8 cellular contexts compared by ENCODE assay signal in the genomic region with DNA sequence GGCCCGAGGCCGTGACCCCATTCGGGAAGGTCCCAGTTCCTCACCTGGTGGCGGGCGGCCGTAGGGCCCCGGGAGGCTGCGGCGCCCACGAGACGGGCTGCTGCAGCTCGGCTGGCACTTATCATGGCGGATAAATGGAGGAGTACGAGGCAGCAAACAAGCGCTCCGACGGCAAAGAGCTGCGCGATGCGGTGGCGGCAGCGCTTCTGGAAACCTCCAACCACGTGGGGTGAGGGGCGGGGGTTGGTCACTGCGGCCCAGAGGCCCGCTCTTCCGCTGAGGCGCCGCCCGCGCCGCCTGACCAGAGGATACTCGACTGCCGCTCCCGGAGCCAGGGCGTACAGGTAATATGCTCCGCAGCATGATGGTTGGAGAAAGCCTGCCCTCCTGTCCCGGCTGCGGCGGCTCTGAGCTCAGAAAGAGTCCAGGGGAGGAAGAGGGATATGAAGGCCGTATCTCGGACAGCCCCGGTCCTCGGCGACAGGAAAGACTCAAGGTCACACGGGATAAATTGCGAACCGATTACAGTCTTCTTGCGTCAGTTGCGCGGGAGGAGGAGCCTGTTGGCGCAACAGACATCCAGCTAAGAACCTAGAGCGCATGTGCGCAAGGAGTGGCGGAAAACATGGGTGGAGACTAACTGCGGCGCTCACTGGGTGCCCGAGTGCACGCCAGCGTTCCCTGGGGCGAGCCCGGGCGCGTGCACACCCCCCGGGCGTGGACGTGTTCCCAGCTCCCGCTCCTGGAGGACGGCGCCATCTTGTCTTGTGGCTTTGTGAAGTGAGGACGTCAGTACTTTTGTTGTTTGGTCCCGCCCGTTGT. TPM values are rescaled to one million over a fixed set of nuclear protein-coding genes. Genes with fewer than 3 reads are reported as not detected.
DNase-seq lines count a peak whose midpoint lies in the region; ATAC-seq, FAIRE-seq and TF ChIP-seq lines count a peak whose summit lies in the region.

TSS of gene HSPA9 (minus strand) at position 208 of the 822 bp plus-strand sequence. CDS start at position 125, 83 bp downstream.

- H3K9me3 ChIP-seq in cardiac muscle cell (ENCODE audit: low read depth) (no peaks in the 10 kb centered on the region), parathyroid adenoma (ENCODE audit: control insufficient read depth, low read length) (no peaks in the 10 kb centered on the region), tibial nerve (no peaks in the 10 kb centered on the region)

- H3K4me3 ChIP-seq in cardiac muscle cell (peak within 1 kb of the TSS; percentile 88), parathyroid adenoma (ENCODE audit: low read depth, low read length) (peak within 1 kb of the TSS; percentile 95), tibial nerve (peak within 1 kb of the TSS; percentile 81 to 100 (median 94))

- H3K4me1 Mint-ChIP-seq in T-cell: peaks cover 29 to 43% (median 35%) of the 10 kb centered on the region in 3 donors

- H3K27ac ChIP-seq in adipose tissue (ENCODE audit: low read depth, low read length) (peak within 1 kb of the TSS; percentile 98), cardiac muscle cell (peak within 1 kb of the TSS; percentile 100), parathyroid adenoma (peak within 1 kb of the TSS; percentile 99), tibial nerve (peak within 1 kb of the TSS; percentile 98 to 100 (median 98))

- peak within 1 kb of the TSS; percentile 97 for H2AFZ ChIP-seq in parathyroid adenoma

- H3K4me2 ChIP-seq in parathyroid adenoma (ENCODE audit: low read length): peak within 1 kb of the TSS; percentile 88

- POLR2A ChIA-PET in T-cell (lab: Charles Lee): interaction anchor here (0.6 to 3.1 kb wide), 18 partner anchors 9 to 1540 kb away, joined by 3 to 32 read pairs (median 4); partner anchors contain the start of genes EGR1 (in 1 of the 2), ETF1 (in 1 of the 2), FAM53C (in 1 of the 2) and MATR3 (in 1 of the 2)

- WGBS in adipose tissue, 3 donors: 0% methylated on average over 64 to 73 of the region's 73 CpGs
- 1% methylated on average over 32 to 44 of the region's 73 CpGs for WGBS in tibial nerve, 2 donors

- TF ChIP-seq EP300 in tibial nerve (IDR thresholded peaks at IDR 0.05): peak; percentile 99

- H3K27me3 ChIP-seq in cardiac muscle cell: no peaks in the 10 kb centered on the region
- no peaks in the 10 kb centered on the region for H3K27me3 ChIP-seq in parathyroid adenoma (ENCODE audit: control insufficient read depth, insufficient read depth, low read length)
- H3K27me3 ChIP-seq in tibial nerve: no peaks in the 10 kb centered on the region

- H3K9me3 Mint-ChIP-seq in T-cell: no peaks in the 10 kb centered on the region

- H3K27me3 Mint-ChIP-seq in T-cell: no peaks in the 10 kb centered on the region

- H3K4me1 ChIP-seq in cardiac muscle cell (ENCODE audit: low read depth) (peaks cover 7% of the 10 kb centered on the region), parathyroid adenoma (peaks cover 2% of the 10 kb centered on the region), tibial nerve (peaks cover 0 to 43% (median 15%) of the 10 kb centered on the region in 4 donors)

- ATAC-seq in HG02840 (IDR thresholded peaks at IDR 0.05; ENCODE audit: low FRiP score, unreplicated experiment) (peak; percentile 89), T-cell (replicated peaks in 1 of 4) (peak; percentile 85 to 88 (median 86))

- H3K27ac Mint-ChIP-seq in T-cell: peak within 1 kb of the TSS; percentile 100

- peak within 1 kb of the TSS; percentile 96 for H3K9ac ChIP-seq in parathyroid adenoma

- peak; percentile 92 for TF ChIP-seq POLR2A in GM12891 (IDR thresholded peaks at IDR 0.05; ENCODE audit: low read depth, low read length)
- peak; percentile 78 to 93 for TF ChIP-seq POLR2A in tibial nerve (IDR thresholded peaks at IDR 0.05)

- TF ChIP-seq CTCF in cardiac muscle cell (IDR thresholded peaks at IDR 0.05; ENCODE audit: low read depth, low read length) (no peak), parathyroid adenoma (IDR thresholded peaks at IDR 0.05) (no peak), tibial nerve (IDR thresholded peaks at IDR 0.05) (peak in 2 of 5 experiments; percentile 65 to 67)

- H3K36me3 Mint-ChIP-seq in T-cell: peaks cover 21% of the 10 kb centered on the region

- H3K79me2 ChIP-seq in parathyroid adenoma: peaks cover 36% of the 10 kb centered on the region

- FAIRE-seq in GM12891 (lab: Jason Lieb, UNC): peak; percentile 98

- peak; percentile 96 for DNase-seq in GM12891 (ENCODE audit: insufficient read length, low spot score)
- DNase-seq in NCI-H1436 treated with DMSO at 0.1 percent for 48 hours (lab: John Stamatoyannopoulos, UW): peak; percentile 98
- peak; percentile 94 to 99 (median 97) for DNase-seq in T-cell
- peak; percentile 99 to 100 for DNase-seq in cardiac muscle cell (ENCODE audit: low read depth in 1 of 2, low spot score in 1 of 2)
- peak; percentile 96 to 98 for DNase-seq in tibial nerve (ENCODE audit: low spot score in 2 of 2)

- H3K36me3 ChIP-seq in cardiac muscle cell (peaks cover 26% of the 10 kb centered on the region), parathyroid adenoma (ENCODE audit: control insufficient read depth, insufficient read depth, low read length) (no peaks in the 10 kb centered on the region), tibial nerve (peaks cover 7 to 31% (median 24%) of the 10 kb centered on the region in 3 donors)

- H3K4me3 Mint-ChIP-seq in T-cell: peak within 1 kb of the TSS; percentile 96

- CTCF ChIA-PET in T-cell (lab: Charles Lee): interaction anchor here in 1 of 2 donors (0.5 to 1.9 kb wide), 8 partner anchors 8 to 623 kb away, joined by 3 to 13 read pairs (median 4); partner anchors contain the start of genes ETF1, KDM3B and SIL1

TF ChIP-seq in GM12891, 5 proteins besides CTCF, POLR2A, EP300 and RAD21:
- TF ChIP-seq POLR2AphosphoS5 (IDR thresholded peaks at IDR 0.05; ENCODE audit: low read depth, low read length) (peak; percentile 93), SPI1 (IDR thresholded peaks at IDR 0.05; ENCODE audit: low read depth, low read length) (peak; percentile 21; the same call in 1 of the 2 replicates), PAX5 (IDR thresholded peaks at IDR 0.05; ENCODE audit: insufficient read depth, low read length, severe bottlenecking) (peak; percentile 2), POU2F2 (IDR thresholded peaks at IDR 0.05; ENCODE audit: low read depth, low read length) (peak; percentile 81; the same call in 1 of the 2 replicates), TAF1 (IDR thresholded peaks at IDR 0.05; ENCODE audit: low read depth, low read length) (peak; percentile 97)
TF ChIP-seq in GM12891: peak in this region for 5.

RNA-seq across cellular contexts. Expression of gene HSPA9, which starts in this region (rescaled TPM):
- polyA plus RNA-seq in GM12891 (2012; ENCODE audit: low read depth, missing spikeins): 181 TPM
- total RNA-seq in T-cell (100 to 1,000 TPM; 148 to 299 (median 162) TPM), cardiac muscle cell (292 and 298 TPM in 2 replicates), tibial nerve (100 to 1,000 TPM; 154 to 230 (median 201) TPM)
- polyA plus RNA-seq in adipose tissue (100 to 1,000 TPM in 1 of 3 donors, 10 to 100 TPM in 2; 73.6 to 177 (median 94.5) TPM), cardiac muscle cell (209 and 213 TPM in 2 replicates)

Comparison
In these comparisons a context has a peak if more than half of its experiments do, and no peak if none do; other contexts are left out.
1. Peak in every context shown above with its lines: DNase-seq, ATAC-seq, H3K4me3 ChIP-seq and H3K27ac ChIP-seq.